In genomic region chr17:49471769-49472168, GRCh38 we compare ENCODE assay signal across 1 cellular context.
A peak's percentile ranks its signal among the peaks of the same experiment; 100 is the strongest.
TF ChIP-seq lines count a peak whose summit lies in the region.

No MANE protein-coding gene starts in this region.

TF ChIP-seq in A549, 52 proteins besides CTCF, POLR2A, EP300 and RAD21 (continued from another document):
- no peak for TF ChIP-seq USF2 (IDR thresholded peaks at IDR 0.05)
- peak; percentile 64 for TF ChIP-seq ZFP36 (IDR thresholded peaks at IDR 0.05; ENCODE audit: borderline replicate concordance, partially characterized antibody)
